In genomic region chr4:138086471-138086870, GRCh38 we compare ENCODE assay signal across 24 cellular contexts.
"Had no signal": no experiment of that assay in that cellular context is flagged by ENCODE, and none has a peak within 500 bp of the region (broad histone marks: within the 10 kb centered on the region; RNA-seq: fewer than 3 reads in every experiment).

No MANE protein-coding gene starts in this region.

- DNase-seq: activated CD4-positive, alpha-beta T cell treated with anti-CD3 and anti-CD28 coated beads, Interleukin-2, amount 10 ng/mL, durations not matched to agents 7 days and 5 days; activated CD8-positive, alpha-beta T cell treated with anti-CD3 and anti-CD28 coated beads, Interleukin-2, amount 10 ng/mL, durations not matched to agents 7 days and 5 days; activated naive CD4-positive, alpha-beta T cell treated with anti-CD3 and anti-CD28 coated beads for 36 hours; activated T-cell treated with anti-CD3 and anti-CD28 coated beads, Interleukin-2, amount 50 U/mL, for 4 hours; body of pancreas; caudate nucleus; colonic mucosa; endodermal cell; erythroblast; hypothalamus; islet precursor cell; left colon; midbrain; nephron progenitor cell; occipital lobe; right cardiac atrium; stimulated activated CD4-positive, alpha-beta T cell treated with anti-CD3 and anti-CD28 coated beads, Interleukin-4, amount 100 ng/mL, for 24 hours; stomach had no signal

- H3K27me3 Mint-ChIP-seq: activated CD4-positive, alpha-beta T cell treated with anti-CD3 and anti-CD28 coated beads, Interleukin-2, amount 10 ng/mL, durations not matched to agents 7 days and 5 days; progenitor cell of endocrine pancreas had no signal

- H3K36me3 Mint-ChIP-seq: stimulated activated effector memory CD8-positive, alpha-beta T cell treated with anti-CD3 and anti-CD28 coated beads, Interleukin-12 subunit alpha, Interleukin-12 subunit beta, amount 100 ng/mL, for 72 hours had no signal

- H3K4me3 ChIP-seq: body of pancreas, colonic mucosa, lung, skin epidermis, stomach had no signal

- H3K4me1 Mint-ChIP-seq: activated CD4-positive, alpha-beta T cell treated with anti-CD3 and anti-CD28 coated beads, Interleukin-2, amount 10 ng/mL, durations not matched to agents 7 days and 5 days; stimulated activated effector memory CD8-positive, alpha-beta T cell treated with anti-CD3 and anti-CD28 coated beads, Interleukin-12 subunit alpha, Interleukin-12 subunit beta, amount 100 ng/mL, for 72 hours had no signal

- H3K9me3 ChIP-seq: body of pancreas, colonic mucosa, stomach had no signal

- H3K27me3 ChIP-seq: body of pancreas, colonic mucosa, stomach had no signal

- H3K27ac Mint-ChIP-seq: activated CD4-positive, alpha-beta T cell treated with anti-CD3 and anti-CD28 coated beads, Interleukin-2, amount 10 ng/mL, durations not matched to agents 7 days and 5 days; activated CD8-positive, alpha-beta T cell treated with anti-CD3 and anti-CD28 coated beads, Interleukin-2, amount 10 ng/mL, durations not matched to agents 7 days and 5 days; activated naive CD4-positive, alpha-beta T cell treated with anti-CD3 and anti-CD28 coated beads for 36 hours; endodermal cell; progenitor cell of endocrine pancreas; stimulated activated effector memory CD8-positive, alpha-beta T cell treated with anti-CD3 and anti-CD28 coated beads, Interleukin-12 subunit alpha, Interleukin-12 subunit beta, amount 100 ng/mL, for 72 hours; T-helper 1 cell treated with Interleukin-12 subunit alpha and Interleukin-12 subunit beta and Interleukin-4 antibody, amounts not matched to agents 30 μg/mL and 1 μg/mL, for 36 hours had no signal

- ATAC-seq: activated CD4-positive, CD25-positive, alpha-beta regulatory T cell treated with anti-CD3 and anti-CD28 coated beads, Interleukin-2, amount 50 U/mL, for 24 hours; activated CD8-positive, alpha-beta T cell treated with anti-CD3 and anti-CD28 coated beads, Interleukin-2, amount 10 ng/mL, durations not matched to agents 7 days and 5 days; activated T-cell treated with anti-CD3 and anti-CD28 coated beads, Interleukin-2, amount 50 U/mL, for 4 hours; body of pancreas; left colon; right cardiac atrium; stimulated activated effector memory CD8-positive, alpha-beta T cell treated with anti-CD3 and anti-CD28 coated beads, Interleukin-12 subunit alpha, Interleukin-12 subunit beta, amount 100 ng/mL, for 72 hours had no signal

- H3K4me3 Mint-ChIP-seq: activated CD4-positive, alpha-beta T cell treated with anti-CD3 and anti-CD28 coated beads, Interleukin-2, amount 10 ng/mL, durations not matched to agents 7 days and 5 days; activated CD8-positive, alpha-beta T cell treated with anti-CD3 and anti-CD28 coated beads, Interleukin-2, amount 10 ng/mL, durations not matched to agents 7 days and 5 days; activated naive CD4-positive, alpha-beta T cell treated with anti-CD3 and anti-CD28 coated beads for 36 hours; activated T-cell treated with anti-CD3 and anti-CD28 coated beads, Interleukin-2, amount 50 U/mL, for 4 hours; endodermal cell; nephron progenitor cell; stimulated activated effector memory CD8-positive, alpha-beta T cell treated with anti-CD3 and anti-CD28 coated beads, Interleukin-12 subunit alpha, Interleukin-12 subunit beta, amount 100 ng/mL, for 72 hours; T-helper 1 cell treated with Interleukin-12 subunit alpha and Interleukin-12 subunit beta and Interleukin-4 antibody, amounts not matched to agents 30 μg/mL and 1 μg/mL, for 36 hours had no signal

- H3K9me3 Mint-ChIP-seq: activated CD4-positive, alpha-beta T cell treated with anti-CD3 and anti-CD28 coated beads, Interleukin-2, amount 10 ng/mL, durations not matched to agents 7 days and 5 days; activated naive CD4-positive, alpha-beta T cell treated with anti-CD3 and anti-CD28 coated beads for 36 hours; activated T-cell treated with anti-CD3 and anti-CD28 coated beads, Interleukin-2, amount 50 U/mL, for 4 hours; nephron progenitor cell; T-helper 1 cell treated with Interleukin-12 subunit alpha and Interleukin-12 subunit beta and Interleukin-4 antibody, amounts not matched to agents 30 μg/mL and 1 μg/mL, for 36 hours had no signal

- H3K36me3 ChIP-seq: colonic mucosa, stomach had no signal

- H3K27ac ChIP-seq: body of pancreas, colonic mucosa, skin epidermis, stomach had no signal

- H3K4me1 ChIP-seq: colonic mucosa had no signal
